8 cellular contexts compared by ENCODE assay signal in the genomic region with DNA sequence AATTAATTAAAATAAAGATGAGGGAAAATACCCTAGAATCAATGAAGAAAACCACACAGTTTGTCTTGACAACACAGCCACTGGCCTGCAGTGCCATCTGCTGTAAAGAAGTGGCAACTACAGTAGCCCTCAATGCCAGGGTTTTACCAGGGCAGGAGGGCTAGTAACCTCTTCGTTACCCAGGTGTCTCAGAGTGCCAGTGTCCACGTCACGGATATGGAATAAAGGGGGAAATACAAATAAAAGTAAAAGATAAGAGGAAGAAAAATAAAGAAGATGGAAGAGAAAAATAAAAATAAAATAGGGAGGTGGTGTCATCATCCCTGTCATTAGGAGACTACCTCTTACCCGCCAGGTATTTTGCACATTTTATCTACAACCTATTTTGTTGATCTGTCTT. TPM values are rescaled to one million over a fixed set of nuclear protein-coding genes. Genes with fewer than 3 reads are reported as not detected.
DNase-seq lines count a peak whose midpoint lies in the region; ATAC-seq and TF ChIP-seq lines count a peak whose summit lies in the region.

No MANE protein-coding gene starts in this region.

- H3K27ac Mint-ChIP-seq in activated T-cell treated with anti-CD3 and anti-CD28 coated beads, Interleukin-2, amount 50 U/mL, for 72 hours = no peak overlapping the region

- POLR2A ChIA-PET in PC-9 (lab: Charles Lee; ENCODE audit: unreplicated experiment) = no interaction called here

- CTCF ChIA-PET in PC-9 (lab: Charles Lee) = interaction anchor here (0.7 to 1.2 kb wide), 3 partner anchors 186 to 290 kb away, joined by 3 to 5 read pairs (median 3); no protein-coding TSS in a partner anchor

- no peaks in the 10 kb centered on the region for H4K20me1 ChIP-seq in PC-9 (ENCODE audit: insufficient read depth)

- H3K4me3 Mint-ChIP-seq in activated T-cell treated with anti-CD3 and anti-CD28 coated beads, Interleukin-2, amount 50 U/mL, for 72 hours = no peak overlapping the region

- peaks cover 7% of the 10 kb centered on the region for H3K27me3 Mint-ChIP-seq in activated T-cell treated with anti-CD3 and anti-CD28 coated beads, Interleukin-2, amount 50 U/mL, for 72 hours (ENCODE audit: low read depth)

- no peak overlapping the region for H3K4me2 ChIP-seq in PC-9

- H3K79me2 ChIP-seq in PC-9 (ENCODE audit: low read depth) = peaks cover 13% of the 10 kb centered on the region; the same call in 1 of the 2 replicates

- H3K9me3 ChIP-seq in PC-9 (ENCODE audit: insufficient read depth, low read depth) = no peaks in the 10 kb centered on the region
- H3K9me3 ChIP-seq in aorta (ENCODE audit: control insufficient read depth, low read length) = no peaks in the 10 kb centered on the region

- H3K27me3 ChIP-seq in PC-9 (ENCODE audit: insufficient read depth, low read depth) (no peaks in the 10 kb centered on the region), aorta (ENCODE audit: control insufficient read depth in 1 of 2, insufficient read depth in 2 of 2, low read length in 1 of 2) (no peaks in the 10 kb centered on the region)

- no peaks in the 10 kb centered on the region for H3K36me3 Mint-ChIP-seq in activated T-cell treated with anti-CD3 and anti-CD28 coated beads, Interleukin-2, amount 50 U/mL, for 72 hours (ENCODE audit: insufficient read depth in 2 of 2)

- intact Hi-C loops in PC-9 (cut with micrococcal nuclease; ENCODE audit: unreplicated experiment) = loop anchor here (1.0 to 10.0 kb wide), 6 partner anchors 121 to 899 kb away; a partner anchor contains a TSS
- intact Hi-C loops in aorta (cut with DNase I) = loop anchor here in 1 of 2 donors (2.0 kb wide), 2 partner anchors 283 to 325 kb away; no protein-coding TSS in a partner anchor

- peaks cover 25% of the 10 kb centered on the region for H3F3A ChIP-seq in PC-9 (ENCODE audit: insufficient read depth, low read depth)

- H3K27ac ChIP-seq in PC-9 (no peak overlapping the region), aorta (ENCODE audit: low read depth in 1 of 2, low read length in 2 of 2) (no peak overlapping the region)

- peak; percentile 59 for ATAC-seq in HG03135 (IDR thresholded peaks at IDR 0.05; ENCODE audit: unreplicated experiment)
- peak; percentile 58 for ATAC-seq in activated T-cell treated with anti-CD3 and anti-CD28 coated beads, Interleukin-2, amount 50 U/mL, for 72 hours (replicated peaks in 1 of 2)
- peak; percentile 80 for ATAC-seq in aorta (ENCODE audit: low FRiP score)

- H3K9me3 Mint-ChIP-seq in activated T-cell treated with anti-CD3 and anti-CD28 coated beads, Interleukin-2, amount 50 U/mL, for 72 hours = no peaks in the 10 kb centered on the region

- TF ChIP-seq CTCF in PC-9 (conservative IDR thresholded peaks at IDR 0.05) = peak; percentile 100

- no peaks in the 10 kb centered on the region for H3K9me2 ChIP-seq in PC-9 (ENCODE audit: insufficient read depth)

- H3K36me3 ChIP-seq in PC-9 (ENCODE audit: low read depth) = no peaks in the 10 kb centered on the region
- H3K36me3 ChIP-seq in aorta (ENCODE audit: control insufficient read depth in 1 of 2, insufficient read depth in 2 of 2, low read length in 1 of 2) = no peaks in the 10 kb centered on the region

- H2AFZ ChIP-seq in PC-9 = no peak overlapping the region

- WGBS in aorta, 2 donors = 11 to 20% methylated on average over 4 of the region's 4 CpGs

- BruUV-seq in PC-9 (replicated peaks; lab: Mats Ljungman, UMichigan) = no TSS peak

- no peak overlapping the region for H3K4me3 ChIP-seq in PC-9
- H3K4me3 ChIP-seq in aorta (ENCODE audit: low read length in 2 of 2) = no peak overlapping the region

- peak in 4 of 6 experiments; percentile 10 to 35 (median 32) for DNase-seq in stimulated activated naive CD4-positive, alpha-beta T cell (lab: John Stamatoyannopoulos, UW)
- no peak for DNase-seq in stimulated activated naive CD4-positive, alpha-beta T cell treated with Interleukin-2 at 50 U/mL for 16 hours (lab: John Stamatoyannopoulos, UW)
- peak; percentile 53 to 57 for DNase-seq in PC-9
- peak; percentile 44 to 45 for DNase-seq in activated T-cell treated with anti-CD3 and anti-CD28 coated beads, Interleukin-2, amount 50 U/mL, for 72 hours
- peak; percentile 45 for DNase-seq in fibroblast of the conjunctiva (ENCODE audit: low read depth)
- peak; percentile 30 for DNase-seq in occipital lobe (lab: John Stamatoyannopoulos, UW)
- no peak for DNase-seq in aorta

- peaks cover 7% of the 10 kb centered on the region for H3K4me1 Mint-ChIP-seq in activated T-cell treated with anti-CD3 and anti-CD28 coated beads, Interleukin-2, amount 50 U/mL, for 72 hours (ENCODE audit: low read depth)

- H3K4me1 ChIP-seq in PC-9 (replicated peaks; ENCODE audit: insufficient read depth) (peaks cover 34% of the 10 kb centered on the region), aorta (ENCODE audit: control insufficient read depth in 1 of 2, insufficient read depth in 2 of 2, low read length in 2 of 2) (no peaks in the 10 kb centered on the region)

RNA-seq across cellular contexts. Expression of a gene that starts 14.2 kb away (rescaled TPM):
- total RNA-seq in PC-9 (2021) (11.0 and 17.5 TPM in 2 replicates), occipital lobe (2.2 TPM), aorta (1 to 10 TPM; 3.3 to 7.2 TPM)
- not detected for total RNA-seq in activated T-cell treated with anti-CD3 and anti-CD28 coated beads, Interleukin-2, amount 50 U/mL, for 72 hours
- polyA plus RNA-seq in aorta = 1 to 10 TPM; 2.3 to 5.3 TPM

Comparison
In these comparisons a context has a peak if more than half of its experiments do, and no peak if none do; other contexts are left out.
1. DNase-seq: peak in stimulated activated naive CD4-positive, alpha-beta T cell (4 of 6), PC-9 (2 of 2), activated T-cell treated with anti-CD3 and anti-CD28 coated beads, Interleukin-2, amount 50 U/mL, for 72 hours (2 of 2), fibroblast of the conjunctiva (single experiment) and occipital lobe (single experiment); none in stimulated activated naive CD4-positive, alpha-beta T cell treated with Interleukin-2 at 50 U/mL for 16 hours (single experiment) and aorta (0 of 2).
2. Peak in every context shown above with its lines, with median percentiles within 50 percentile points of each other: ATAC-seq.